In genomic region chr1:171486048-171486519, GRCh38 we compare ENCODE assay signal across 8 cellular contexts. TPM values are rescaled to one million over a fixed set of nuclear protein-coding genes. Genes with fewer than 3 reads are reported as not detected.
DNase-seq lines count a peak whose midpoint lies in the region; ATAC-seq and TF ChIP-seq lines count a peak whose summit lies in the region.

No MANE protein-coding gene starts in this region.

- peak overlapping the region; percentile 99 for H3K27ac Mint-ChIP-seq in mesothelial cell of epicardium

- no peak overlapping the region for H2AFZ ChIP-seq in ACC112 (ENCODE audit: low read length, unreplicated experiment)

- no peaks in the 10 kb centered on the region for H3K9me3 Mint-ChIP-seq in mesothelial cell of epicardium

- peaks cover 9% of the 10 kb centered on the region for H3K36me3 ChIP-seq in ACC112 (ENCODE audit: insufficient read depth, low read length)
- H3K36me3 ChIP-seq in effector memory CD4-positive, alpha-beta T cell (ENCODE audit: control insufficient read depth, insufficient read depth, low read length), result peaks cover 7% of the 10 kb centered on the region

- peak overlapping the region; percentile 96 for H3K27ac ChIP-seq in ACC112 (ENCODE audit: low read depth, low read length)
- H3K27ac ChIP-seq in effector memory CD4-positive, alpha-beta T cell (ENCODE audit: insufficient read depth, low read length, poor library complexity, severe bottlenecking), result peak overlapping the region; percentile 100

- peaks cover 24% of the 10 kb centered on the region for H3K4me1 ChIP-seq in ACC112 (ENCODE audit: control insufficient read depth, insufficient read depth, low read length, unreplicated experiment)
- H3K4me1 ChIP-seq in effector memory CD4-positive, alpha-beta T cell (ENCODE audit: control insufficient read depth, insufficient read depth, low read length, poor library complexity, severe bottlenecking), result peaks cover 12% of the 10 kb centered on the region

- H3K27me3 ChIP-seq in ACC112 (ENCODE audit: insufficient read depth, low read length), result no peaks in the 10 kb centered on the region
- H3K27me3 ChIP-seq in effector memory CD4-positive, alpha-beta T cell (replicated peaks; ENCODE audit: control insufficient read depth, insufficient read depth, low read length, poor library complexity, severe bottlenecking), result no peaks in the 10 kb centered on the region

- peak overlapping the region; percentile 92 for H3K4me3 ChIP-seq in ACC112 (ENCODE audit: low read depth, low read length)
- peak overlapping the region; percentile 83 for H3K4me3 ChIP-seq in effector memory CD4-positive, alpha-beta T cell (ENCODE audit: insufficient read depth, low read depth, low read length, poor library complexity, severe bottlenecking)

- H3K4me1 Mint-ChIP-seq in mesothelial cell of epicardium, result peaks cover 38% of the 10 kb centered on the region

- ATAC-seq in GM18499 (IDR thresholded peaks at IDR 0.05; ENCODE audit: insufficient read depth, unreplicated experiment), result peak; percentile 27
- ATAC-seq in HG02981 (IDR thresholded peaks at IDR 0.05; ENCODE audit: unreplicated experiment), result peak; percentile 31

- TF ChIP-seq CTCF in mesothelial cell of epicardium (IDR thresholded peaks at IDR 0.05; ENCODE audit: unreplicated experiment), result no peak

- peak overlapping the region; percentile 92 for H3K4me3 Mint-ChIP-seq in mesothelial cell of epicardium

- DNase-seq in NCI-H226 (peak; percentile 75), mesothelial cell of epicardium (ENCODE audit: low spot score in 2 of 2, unreplicated experiment in 2 of 2) (no peak)
- DNase-seq in activated CD4-positive, alpha-beta T cell treated with anti-CD3 and anti-CD28 coated beads, Interleukin-2, amount 50 U/mL, for 4 hours, result peak; percentile 64 to 72
- DNase-seq in effector memory CD4-positive, alpha-beta T cell, result peak; percentile 80 to 87 (median 85)
- peak; percentile 45 to 49 for DNase-seq in stimulated activated CD8-positive, alpha-beta memory T cell treated with anti-CD3 and anti-CD28 coated beads, Interleukin-7, amount 100 ng/mL, for 1 hour (ENCODE audit: low read depth in 2 of 2)

- H3K36me3 Mint-ChIP-seq in mesothelial cell of epicardium, result no peaks in the 10 kb centered on the region

- no peaks in the 10 kb centered on the region for H3K9me3 ChIP-seq in effector memory CD4-positive, alpha-beta T cell (ENCODE audit: control insufficient read depth, low read length)

- peaks cover 57% of the 10 kb centered on the region for H3K79me2 ChIP-seq in ACC112 (ENCODE audit: control insufficient read depth, insufficient read depth, low read length, unreplicated experiment)

- no peaks in the 10 kb centered on the region for H3K27me3 Mint-ChIP-seq in mesothelial cell of epicardium (ENCODE audit: low read depth)

RNA-seq across cellular contexts. Expression of gene PRRC2C, which starts 0.8 kb away (rescaled TPM):
- 212 to 225 TPM (median 216 TPM) in 3 replicates for total RNA-seq in mesothelial cell of epicardium

Comparison
In these comparisons a context has a peak if more than half of its experiments do, and no peak if none do; other contexts are left out.
1. DNase-seq: peak in NCI-H226 (single experiment), activated CD4-positive, alpha-beta T cell treated with anti-CD3 and anti-CD28 coated beads, Interleukin-2, amount 50 U/mL, for 4 hours (2 of 2), effector memory CD4-positive, alpha-beta T cell (3 of 3) and stimulated activated CD8-positive, alpha-beta memory T cell treated with anti-CD3 and anti-CD28 coated beads, Interleukin-7, amount 100 ng/mL, for 1 hour (2 of 2); none in mesothelial cell of epicardium (0 of 2).